8 cellular contexts compared by ENCODE assay signal in the genomic region with DNA sequence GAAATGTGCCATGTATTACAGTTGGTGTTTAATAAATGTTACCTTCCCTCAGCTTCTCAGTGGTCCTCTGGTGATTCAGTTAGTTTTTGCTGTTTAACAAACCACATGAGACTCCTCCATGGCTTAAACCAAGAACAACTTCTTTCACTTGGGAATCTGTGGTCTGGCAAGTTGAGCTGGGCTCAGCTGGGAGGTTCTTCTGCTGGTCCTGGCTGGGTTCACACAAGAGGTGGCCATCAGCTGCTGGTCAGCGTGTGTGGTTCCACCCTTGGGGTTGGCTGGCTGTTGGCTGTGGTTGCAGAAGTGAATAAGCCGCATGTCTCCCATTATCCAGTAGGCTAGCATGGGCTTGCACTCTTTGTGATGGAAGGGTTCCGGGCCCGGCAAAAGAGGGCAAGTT.
"Had no signal": no experiment of that assay in that cellular context is flagged by ENCODE, and none has a peak within 500 bp of the region (broad histone marks: within the 10 kb centered on the region; RNA-seq: fewer than 3 reads in every experiment).

No MANE protein-coding gene starts in this region.

- H3K4me3 Mint-ChIP-seq: HFFc6 had no signal

- H3K27ac ChIP-seq: HL-60 had no signal

- DNase-seq: GOT3, H7, HFFc6, IMR-90 had no signal

- H3K4me1 ChIP-seq: HAP-1 had no signal

- H3K4me3 ChIP-seq: HAP-1, K562 had no signal

- ATAC-seq: HCT116, K562 had no signal

- H3K36me3 ChIP-seq: HAP-1 had no signal

- H3K27ac Mint-ChIP-seq: HFFc6 had no signal

- H3K9me3 ChIP-seq: HAP-1 had no signal
